1 cellular context compared by ENCODE assay signal in genomic region chr4:54091637-54092404, GRCh38.
A peak's percentile ranks its signal among the peaks of the same experiment; 100 is the strongest.
TF ChIP-seq lines count a peak whose summit lies in the region.

No MANE protein-coding gene starts in this region.

TF ChIP-seq in HepG2, 621 proteins besides CTCF, POLR2A, EP300 and RAD21 (continued from another document and continues in another):
- TF ChIP-seq ARID5B (CRISPR knock-in tag; IDR thresholded peaks at IDR 0.05) (peak; percentile 53; the same call in 1 of the 2 replicates), RFXAP (CRISPR knock-in tag; IDR thresholded peaks at IDR 0.05; ENCODE audit: borderline replicate concordance) (0 out of 2 replicates have a peak, but pooled peaks have one; percentile 25), ZNF790 (CRISPR knock-in tag; IDR thresholded peaks at IDR 0.05; ENCODE audit: borderline replicate concordance) (no peak), MYPOP (CRISPR knock-in tag; IDR thresholded peaks at IDR 0.05) (peak; percentile 95), SMAD1 (CRISPR knock-in tag; IDR thresholded peaks at IDR 0.05; ENCODE audit: borderline replicate concordance, low read depth) (no peak), SPEN (CRISPR knock-in tag; IDR thresholded peaks at IDR 0.05; ENCODE audit: low read depth) (0 out of 2 replicates have a peak, but pooled peaks have one; percentile 13), ZNF770 (CRISPR knock-in tag; IDR thresholded peaks at IDR 0.05) (peak; percentile 16; the same call in 1 of the 2 replicates), TEAD3 (CRISPR knock-in tag; optimal IDR thresholded peaks at IDR 0.05; ENCODE audit: borderline replicate concordance) (peak; percentile 47), FOSL2 (CRISPR knock-in tag; IDR thresholded peaks at IDR 0.05) (peak; percentile 20; the same call in 1 of the 2 replicates), ZNF558 (CRISPR knock-in tag; IDR thresholded peaks at IDR 0.05; ENCODE audit: borderline replicate concordance) (peak; percentile 50; the same call in 1 of the 2 replicates), ZSCAN25 (CRISPR knock-in tag; IDR thresholded peaks at IDR 0.05) (no peak), HMG20A (CRISPR knock-in tag; IDR thresholded peaks at IDR 0.05; ENCODE audit: borderline replicate concordance) (peak; percentile 57), ZNF737 (CRISPR knock-in tag; IDR thresholded peaks at IDR 0.05; ENCODE audit: borderline replicate concordance) (no peak), PBX2 (CRISPR knock-in tag; IDR thresholded peaks at IDR 0.05) (no peak), JUN (CRISPR knock-in tag; IDR thresholded peaks at IDR 0.05) (0 out of 2 replicates have a peak, but pooled peaks have one; percentile 15), YEATS4 (CRISPR knock-in tag; IDR thresholded peaks at IDR 0.05; ENCODE audit: borderline replicate concordance) (peak; percentile 62), JUNB (CRISPR knock-in tag; IDR thresholded peaks at IDR 0.05; ENCODE audit: borderline replicate concordance) (peak; percentile 62; the same call in 1 of the 2 replicates), PCBP2 (optimal IDR thresholded peaks at IDR 0.05; ENCODE audit: low read depth, low read length, poor library complexity, severe bottlenecking) (no peak), KDM5B (CRISPR knock-in tag; IDR thresholded peaks at IDR 0.05; ENCODE audit: borderline replicate concordance) (peak; percentile 56; the same call in 1 of the 2 replicates), PHF21A (CRISPR knock-in tag; IDR thresholded peaks at IDR 0.05) (peak; percentile 52; the same call in 1 of the 2 replicates), ZNF512 (CRISPR knock-in tag; IDR thresholded peaks at IDR 0.05) (no peak), ZNF616 (CRISPR knock-in tag; IDR thresholded peaks at IDR 0.05; ENCODE audit: low read depth) (no peak), RARA (CRISPR knock-in tag; IDR thresholded peaks at IDR 0.05) (0 out of 2 replicates have a peak, but pooled peaks have one; percentile 37), RCOR2 (CRISPR knock-in tag; IDR thresholded peaks at IDR 0.05) (no peak), FIP1L1 (IDR thresholded peaks at IDR 0.05; ENCODE audit: borderline replicate concordance, insufficient read depth, low read depth, low read length) (no peak), MTA1 (CRISPR knock-in tag; IDR thresholded peaks at IDR 0.05; ENCODE audit: borderline replicate concordance) (peak; percentile 39; the same call in 1 of the 2 replicates), TAF1 (CRISPR knock-in tag; IDR thresholded peaks at IDR 0.05) (peak; percentile 36; the same call in 1 of the 2 replicates), RBFOX2 (IDR thresholded peaks at IDR 0.05; ENCODE audit: low read depth, low read length) (peak; percentile 58), FLYWCH1 (CRISPR knock-in tag; IDR thresholded peaks at IDR 0.05) (no peak), ZBTB14 (CRISPR knock-in tag; IDR thresholded peaks at IDR 0.05) (peak; percentile 45; the same call in 1 of the 2 replicates)
- TF ChIP-seq, protein P1, sequence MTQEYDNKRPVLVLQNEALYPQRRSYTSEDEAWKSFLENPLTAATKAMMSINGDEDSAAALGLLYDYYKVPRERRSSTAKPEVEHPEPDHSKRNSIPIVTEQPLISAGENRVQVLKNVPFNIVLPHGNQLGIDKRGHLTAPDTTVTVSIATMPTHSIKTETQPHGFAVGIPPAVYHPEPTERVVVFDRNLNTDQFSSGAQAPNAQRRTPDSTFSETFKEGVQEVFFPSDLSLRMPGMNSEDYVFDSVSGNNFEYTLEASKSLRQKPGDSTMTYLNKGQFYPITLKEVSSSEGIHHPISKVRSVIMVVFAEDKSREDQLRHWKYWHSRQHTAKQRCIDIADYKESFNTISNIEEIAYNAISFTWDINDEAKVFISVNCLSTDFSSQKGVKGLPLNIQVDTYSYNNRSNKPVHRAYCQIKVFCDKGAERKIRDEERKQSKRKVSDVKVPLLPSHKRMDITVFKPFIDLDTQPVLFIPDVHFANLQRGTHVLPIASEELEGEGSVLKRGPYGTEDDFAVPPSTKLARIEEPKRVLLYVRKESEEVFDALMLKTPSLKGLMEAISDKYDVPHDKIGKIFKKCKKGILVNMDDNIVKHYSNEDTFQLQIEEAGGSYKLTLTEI (CRISPR knock-in tag; conservative IDR thresholded peaks at IDR 0.05), result no peak
- TF ChIP-seq, protein P2, sequence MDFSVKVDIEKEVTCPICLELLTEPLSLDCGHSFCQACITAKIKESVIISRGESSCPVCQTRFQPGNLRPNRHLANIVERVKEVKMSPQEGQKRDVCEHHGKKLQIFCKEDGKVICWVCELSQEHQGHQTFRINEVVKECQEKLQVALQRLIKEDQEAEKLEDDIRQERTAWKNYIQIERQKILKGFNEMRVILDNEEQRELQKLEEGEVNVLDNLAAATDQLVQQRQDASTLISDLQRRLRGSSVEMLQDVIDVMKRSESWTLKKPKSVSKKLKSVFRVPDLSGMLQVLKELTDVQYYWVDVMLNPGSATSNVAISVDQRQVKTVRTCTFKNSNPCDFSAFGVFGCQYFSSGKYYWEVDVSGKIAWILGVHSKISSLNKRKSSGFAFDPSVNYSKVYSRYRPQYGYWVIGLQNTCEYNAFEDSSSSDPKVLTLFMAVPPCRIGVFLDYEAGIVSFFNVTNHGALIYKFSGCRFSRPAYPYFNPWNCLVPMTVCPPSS (IDR thresholded peaks at IDR 0.05), result no peak
- TF ChIP-seq, protein P3, sequence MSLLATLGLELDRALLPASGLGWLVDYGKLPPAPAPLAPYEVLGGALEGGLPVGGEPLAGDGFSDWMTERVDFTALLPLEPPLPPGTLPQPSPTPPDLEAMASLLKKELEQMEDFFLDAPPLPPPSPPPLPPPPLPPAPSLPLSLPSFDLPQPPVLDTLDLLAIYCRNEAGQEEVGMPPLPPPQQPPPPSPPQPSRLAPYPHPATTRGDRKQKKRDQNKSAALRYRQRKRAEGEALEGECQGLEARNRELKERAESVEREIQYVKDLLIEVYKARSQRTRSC (CRISPR knock-in tag; IDR thresholded peaks at IDR 0.05; ENCODE audit: low read depth), result no peak
- TF ChIP-seq, protein P4, sequence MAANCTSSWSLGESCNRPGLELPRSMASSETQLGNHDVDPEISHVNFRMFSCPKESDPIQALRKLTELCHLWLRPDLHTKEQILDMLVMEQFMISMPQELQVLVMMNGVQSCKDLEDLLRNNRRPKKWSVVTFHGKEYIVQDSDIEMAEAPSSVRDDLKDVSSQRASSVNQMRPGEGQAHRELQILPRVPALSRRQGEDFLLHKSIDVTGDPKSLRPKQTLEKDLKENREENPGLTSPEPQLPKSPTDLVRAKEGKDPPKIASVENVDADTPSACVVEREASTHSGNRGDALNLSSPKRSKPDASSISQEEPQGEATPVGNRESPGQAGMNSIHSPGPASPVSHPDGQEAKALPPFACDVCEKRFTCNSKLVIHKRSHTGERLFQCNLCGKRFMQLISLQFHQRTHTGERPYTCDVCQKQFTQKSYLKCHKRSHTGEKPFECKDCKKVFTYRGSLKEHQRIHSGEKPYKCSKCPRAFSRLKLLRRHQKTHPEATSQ (CRISPR knock-in tag; IDR thresholded peaks at IDR 0.05; ENCODE audit: borderline replicate concordance), result 0 out of 2 replicates have a peak, but pooled peaks have one; percentile 34
- TF ChIP-seq, protein P5, sequence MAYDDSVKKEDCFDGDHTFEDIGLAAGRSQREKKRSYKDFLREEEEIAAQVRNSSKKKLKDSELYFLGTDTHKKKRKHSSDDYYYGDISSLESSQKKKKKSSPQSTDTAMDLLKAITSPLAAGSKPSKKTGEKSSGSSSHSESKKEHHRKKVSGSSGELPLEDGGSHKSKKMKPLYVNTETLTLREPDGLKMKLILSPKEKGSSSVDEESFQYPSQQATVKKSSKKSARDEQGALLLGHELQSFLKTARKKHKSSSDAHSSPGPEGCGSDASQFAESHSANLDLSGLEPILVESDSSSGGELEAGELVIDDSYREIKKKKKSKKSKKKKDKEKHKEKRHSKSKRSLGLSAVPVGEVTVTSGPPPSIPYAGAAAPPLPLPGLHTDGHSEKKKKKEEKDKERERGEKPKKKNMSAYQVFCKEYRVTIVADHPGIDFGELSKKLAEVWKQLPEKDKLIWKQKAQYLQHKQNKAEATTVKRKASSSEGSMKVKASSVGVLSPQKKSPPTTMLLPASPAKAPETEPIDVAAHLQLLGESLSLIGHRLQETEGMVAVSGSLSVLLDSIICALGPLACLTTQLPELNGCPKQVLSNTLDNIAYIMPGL (CRISPR knock-in tag; IDR thresholded peaks at IDR 0.05; ENCODE audit: borderline replicate concordance in 1 of 2, low read depth in 1 of 2), result peak in 1 of 2 experiments; percentile 52; a peak in 1 of 4 replicates
- TF ChIP-seq, protein P6, sequence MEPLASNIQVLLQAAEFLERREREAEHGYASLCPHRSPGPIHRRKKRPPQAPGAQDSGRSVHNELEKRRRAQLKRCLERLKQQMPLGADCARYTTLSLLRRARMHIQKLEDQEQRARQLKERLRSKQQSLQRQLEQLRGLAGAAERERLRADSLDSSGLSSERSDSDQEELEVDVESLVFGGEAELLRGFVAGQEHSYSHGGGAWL (CRISPR knock-in tag; IDR thresholded peaks at IDR 0.05), result peak; percentile 47; the same call in 1 of the 2 replicates
- TF ChIP-seq, protein P7, sequence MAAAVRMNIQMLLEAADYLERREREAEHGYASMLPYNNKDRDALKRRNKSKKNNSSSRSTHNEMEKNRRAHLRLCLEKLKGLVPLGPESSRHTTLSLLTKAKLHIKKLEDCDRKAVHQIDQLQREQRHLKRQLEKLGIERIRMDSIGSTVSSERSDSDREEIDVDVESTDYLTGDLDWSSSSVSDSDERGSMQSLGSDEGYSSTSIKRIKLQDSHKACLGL (CRISPR knock-in tag; IDR thresholded peaks at IDR 0.05), result peak; percentile 59
